16 cellular contexts compared by ENCODE assay signal in genomic region chr2:123359636-123360035, GRCh38.
A peak's percentile ranks its signal among the peaks of the same experiment; 100 is the strongest.
DNase-seq lines count a peak whose midpoint lies in the region; ATAC-seq, FAIRE-seq and TF ChIP-seq lines count a peak whose summit lies in the region.
"Had no signal": no experiment of that assay in that cellular context is flagged by ENCODE, and none has a peak within 500 bp of the region (broad histone marks: within the 10 kb centered on the region; RNA-seq: fewer than 3 reads in every experiment).

No MANE protein-coding gene starts in this region.

- H3K36me3 ChIP-seq in bronchial epithelial cell (ENCODE audit: control insufficient read depth, insufficient read depth, low read length), result no peaks in the 10 kb centered on the region
- H3K36me3 ChIP-seq: BLaER1 treated with 17β-estradiol and CSF1 and Interleukin-3, amounts not matched to agents 10 nM and 100 nM had no signal

- TF ChIP-seq CTCF in bronchial epithelial cell (IDR thresholded peaks at IDR 0.05; ENCODE audit: insufficient read depth, low read length, severe bottlenecking), result no peak
- no peak for TF ChIP-seq CTCF in omental fat pad (IDR thresholded peaks at IDR 0.05)

- FAIRE-seq in RCC 7860 (lab: Jason Lieb, UNC) (peak; percentile 82), bronchial epithelial cell (lab: Jason Lieb, UNC) (no peak), urothelium cell line (lab: Jason Lieb, UNC) (no peak)
- FAIRE-seq: GM12892, GM18507, H54 had no signal

- DNase-seq in HS-5 (ENCODE audit: low read depth) (peak; percentile 46), RCC 7860 (ENCODE audit: low spot score) (peak; percentile 81), bronchial epithelial cell (ENCODE audit: low read depth) (peak; percentile 10), urothelium cell line (ENCODE audit: low spot score) (peak; percentile 5), omental fat pad (ENCODE audit: low spot score) (no peak), germinal center (ENCODE audit: low spot score) (no peak)
- DNase-seq: Calu3; CD8-positive, alpha-beta T cell; DMS79 treated with DMSO at 0.1 percent for 48 hours; HCEC 1CT had no signal

- ATAC-seq in GM18868 (IDR thresholded peaks at IDR 0.05; ENCODE audit: unreplicated experiment), result no peak
- ATAC-seq in omental fat pad (ENCODE audit: low FRiP score), result no peak
- ATAC-seq: CD8-positive, alpha-beta T cell; GM23338 had no signal

- no peak overlapping the region for H3K4me3 ChIP-seq in bronchial epithelial cell (ENCODE audit: low read depth, low read length)
- H3K4me3 ChIP-seq: BLaER1 treated with 17β-estradiol and CSF1 and Interleukin-3, amounts not matched to agents 10 nM and 100 nM; GM23338 had no signal

- no peaks in the 10 kb centered on the region for H3K27me3 ChIP-seq in bronchial epithelial cell (ENCODE audit: control insufficient read depth, insufficient read depth, low read length)
- H3K27me3 ChIP-seq: BLaER1 treated with 17β-estradiol and CSF1 and Interleukin-3, amounts not matched to agents 10 nM and 100 nM had no signal

Comparison
In these comparisons a context has a peak if more than half of its experiments do, and no peak if none do; other contexts are left out.
1. DNase-seq: peak in HS-5 (single experiment), RCC 7860 (single experiment), bronchial epithelial cell (single experiment) and urothelium cell line (single experiment); none in omental fat pad (single experiment) and germinal center (single experiment).